Comparison of ENCODE assay signal across 18 cellular contexts in genomic region chr9:13532407-13532806, GRCh38.
A peak's percentile ranks its signal among the peaks of the same experiment; 100 is the strongest.
DNase-seq lines count a peak whose midpoint lies in the region; ATAC-seq and TF ChIP-seq lines count a peak whose summit lies in the region.
"Had no signal": no experiment of that assay in that cellular context is flagged by ENCODE, and none has a peak within 500 bp of the region (broad histone marks: within the 10 kb centered on the region; RNA-seq: fewer than 3 reads in every experiment).

No MANE protein-coding gene starts in this region.

- no peaks in the 10 kb centered on the region for H3K27me3 Mint-ChIP-seq in mesothelial cell of epicardium (ENCODE audit: low read depth)
- no peaks in the 10 kb centered on the region for H3K27me3 Mint-ChIP-seq in activated CD8-positive, alpha-beta memory T cell treated with anti-CD3 and anti-CD28 coated beads, Interleukin-2, amount 10 ng/mL, durations not matched to agents 7 days and 5 days
- no peaks in the 10 kb centered on the region for H3K27me3 Mint-ChIP-seq in stimulated activated naive CD8-positive, alpha-beta T cell treated with anti-CD3 and anti-CD28 coated beads, Interleukin-15, amount 100 ng/mL, for 72 hours

- H3K9me3 Mint-ChIP-seq in mesothelial cell of epicardium, result peaks cover 33% of the 10 kb centered on the region
- H3K9me3 Mint-ChIP-seq in activated CD8-positive, alpha-beta memory T cell treated with anti-CD3 and anti-CD28 coated beads, Interleukin-2, amount 10 ng/mL, durations not matched to agents 7 days and 5 days (ENCODE audit: low read depth), result peaks cover 14% of the 10 kb centered on the region
- peaks cover 21 to 30% of the 10 kb centered on the region in 2 donors for H3K9me3 Mint-ChIP-seq in stimulated activated naive CD8-positive, alpha-beta T cell treated with anti-CD3 and anti-CD28 coated beads, Interleukin-15, amount 100 ng/mL, for 72 hours

- H3K4me3 Mint-ChIP-seq in mesothelial cell of epicardium, result no peak overlapping the region
- no peak overlapping the region for H3K4me3 Mint-ChIP-seq in activated CD8-positive, alpha-beta memory T cell treated with anti-CD3 and anti-CD28 coated beads, Interleukin-2, amount 10 ng/mL, durations not matched to agents 7 days and 5 days
- H3K4me3 Mint-ChIP-seq in stimulated activated naive CD8-positive, alpha-beta T cell treated with anti-CD3 and anti-CD28 coated beads, Interleukin-15, amount 100 ng/mL, for 72 hours, result no peak overlapping the region

- peaks cover 7% of the 10 kb centered on the region for H3K36me3 Mint-ChIP-seq in mesothelial cell of epicardium
- H3K36me3 Mint-ChIP-seq in activated CD8-positive, alpha-beta memory T cell treated with anti-CD3 and anti-CD28 coated beads, Interleukin-2, amount 10 ng/mL, durations not matched to agents 7 days and 5 days, result no peaks in the 10 kb centered on the region

- peaks cover 29% of the 10 kb centered on the region for H3K4me1 Mint-ChIP-seq in mesothelial cell of epicardium
- H3K4me1 Mint-ChIP-seq in activated CD8-positive, alpha-beta memory T cell treated with anti-CD3 and anti-CD28 coated beads, Interleukin-2, amount 10 ng/mL, durations not matched to agents 7 days and 5 days, result no peaks in the 10 kb centered on the region
- H3K4me1 Mint-ChIP-seq in stimulated activated naive CD8-positive, alpha-beta T cell treated with anti-CD3 and anti-CD28 coated beads, Interleukin-15, amount 100 ng/mL, for 72 hours, result no peaks in the 10 kb centered on the region

- DNase-seq in Caki2 (ENCODE audit: low read depth) (peak; percentile 25), H4 (ENCODE audit: low spot score) (peak; percentile 16), dermis microvascular lymphatic vessel endothelial cell (ENCODE audit: low read depth in 2 of 2) (peak; percentile 97 to 98), mesothelial cell of epicardium (ENCODE audit: low spot score in 2 of 2, unreplicated experiment in 2 of 2) (no peak), GM20000 (ENCODE audit: low spot score) (no peak)
- DNase-seq in activated CD8-positive, alpha-beta memory T cell treated with anti-CD3 and anti-CD28 coated beads, Interleukin-2, amount 10 ng/mL, durations not matched to agents 7 days and 5 days, result no peak
- no peak for DNase-seq in stimulated activated naive CD8-positive, alpha-beta T cell treated with anti-CD3 and anti-CD28 coated beads, Interleukin-15, amount 100 ng/mL, for 72 hours
- DNase-seq: BE2C, DMS79, KG1, NCI-H1092 treated with DMSO at 0.1 percent for 48 hours, NCI-H2081 treated with DMSO at 0.1 percent for 48 hours, NCI-H2171 treated with DMSO at 0.1 percent for 48 hours, NCI-H524 treated with DMSO at 0.1 percent for 48 hours, NCI-H82 had no signal

- no peak for ATAC-seq in activated CD8-positive, alpha-beta memory T cell treated with anti-CD3 and anti-CD28 coated beads, Interleukin-2, amount 10 ng/mL, durations not matched to agents 7 days and 5 days
- ATAC-seq in stimulated activated naive CD8-positive, alpha-beta T cell treated with anti-CD3 and anti-CD28 coated beads, Interleukin-15, amount 100 ng/mL, for 72 hours, result no peak
- ATAC-seq: A549, Panc1, SK-N-SH treated with all-trans-retinoic acid at 6 μM for 48 hours had no signal

- TF ChIP-seq CTCF in mesothelial cell of epicardium (IDR thresholded peaks at IDR 0.05; ENCODE audit: unreplicated experiment) (no peak), GM20000 (IDR thresholded peaks at IDR 0.05; ENCODE audit: extremely low read depth, missing control alignments) (no peak)

- in situ Hi-C loops in Caki2 (cut with HindIII; ENCODE audit: low pct_unique_long_range_greater_than_20kb, low sequenced_read_pairs), result no loop called here

- CTCF ChIA-PET in activated CD8-positive, alpha-beta memory T cell treated with anti-CD3 and anti-CD28 coated beads, Interleukin-2, amount 10 ng/mL, durations not matched to agents 7 days and 5 days (lab: Charles Lee), result no interaction called here

- peak overlapping the region; percentile 9 for H3K27ac Mint-ChIP-seq in mesothelial cell of epicardium
- no peak overlapping the region for H3K27ac Mint-ChIP-seq in activated CD8-positive, alpha-beta memory T cell treated with anti-CD3 and anti-CD28 coated beads, Interleukin-2, amount 10 ng/mL, durations not matched to agents 7 days and 5 days
- H3K27ac Mint-ChIP-seq in stimulated activated naive CD8-positive, alpha-beta T cell treated with anti-CD3 and anti-CD28 coated beads, Interleukin-15, amount 100 ng/mL, for 72 hours, result no peak overlapping the region

Comparison
In these comparisons a context has a peak if more than half of its experiments do, and no peak if none do; other contexts are left out.
1. DNase-seq: peak in Caki2 (single experiment), H4 (single experiment) and dermis microvascular lymphatic vessel endothelial cell (2 of 2); none in mesothelial cell of epicardium (0 of 2), activated CD8-positive, alpha-beta memory T cell treated with anti-CD3 and anti-CD28 coated beads, Interleukin-2, amount 10 ng/mL, durations not matched to agents 7 days and 5 days (single experiment), stimulated activated naive CD8-positive, alpha-beta T cell treated with anti-CD3 and anti-CD28 coated beads, Interleukin-15, amount 100 ng/mL, for 72 hours (0 of 2) and GM20000 (single experiment).